Comparison of ENCODE assay signal across 20 cellular contexts in the genomic region with DNA sequence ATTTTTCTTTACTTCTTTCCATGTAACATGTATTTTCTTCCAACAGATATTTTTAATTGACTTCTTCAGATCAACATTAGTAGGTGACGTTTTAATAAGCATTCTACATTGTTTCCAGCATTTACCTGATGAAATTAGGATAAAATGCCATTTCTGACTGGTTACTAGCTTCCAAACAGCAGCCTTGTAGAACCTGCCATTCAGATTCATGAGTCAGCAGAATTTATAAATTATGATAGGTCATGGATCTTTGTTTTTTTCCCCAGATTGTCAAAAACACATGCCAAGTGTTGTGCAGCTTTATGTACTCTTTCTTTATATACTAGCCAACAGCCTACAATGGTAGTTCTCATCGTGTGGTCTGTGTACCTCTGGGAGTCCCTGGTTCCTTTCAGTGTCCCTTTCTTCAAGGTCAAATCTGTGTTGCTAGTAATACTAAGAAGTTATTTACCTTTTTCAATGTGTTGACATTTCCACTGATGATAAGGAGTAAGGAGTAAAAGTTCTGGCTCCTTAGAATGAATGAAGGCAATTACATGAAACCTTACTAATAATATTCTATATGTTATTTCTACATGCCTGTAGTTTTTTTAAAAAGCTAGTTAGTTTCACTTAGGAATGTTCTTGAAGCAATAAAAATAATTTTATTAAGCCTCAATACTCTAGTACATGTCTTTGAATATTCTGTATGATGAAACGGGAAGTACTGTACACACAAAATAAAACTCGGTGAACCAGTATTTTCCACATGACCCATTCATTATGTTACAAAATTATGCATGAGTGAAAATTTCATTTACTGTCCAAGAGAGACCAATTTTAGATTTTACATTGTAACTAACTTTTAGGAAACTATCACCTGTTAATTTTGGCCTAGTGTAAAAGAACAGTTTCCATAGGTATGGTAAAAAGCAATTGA.
A peak's percentile ranks its signal among the peaks of the same experiment; 100 is the strongest.
DNase-seq lines count a peak whose midpoint lies in the region; ATAC-seq, FAIRE-seq and TF ChIP-seq lines count a peak whose summit lies in the region.
"Had no signal": no experiment of that assay in that cellular context is flagged by ENCODE, and none has a peak within 500 bp of the region (broad histone marks: within the 10 kb centered on the region; RNA-seq: fewer than 3 reads in every experiment).

No MANE protein-coding gene starts in this region.

- H3K4me3 Mint-ChIP-seq in stimulated activated naive CD8-positive, alpha-beta T cell treated with anti-CD3 and anti-CD28 coated beads, Interleukin-15, Interleukin-2, amounts not matched to agents 100 ng/mL and 50 ng/mL, for 24 hours: no peak overlapping the region
- no peak overlapping the region for H3K4me3 Mint-ChIP-seq in stimulated activated naive CD8-positive, alpha-beta T cell treated with anti-CD3 and anti-CD28 coated beads, Interleukin-15, amount 100 ng/mL, for 72 hours
- H3K4me3 Mint-ChIP-seq in WTC11: no peak overlapping the region
- H3K4me3 Mint-ChIP-seq in memory B cell: no peak overlapping the region
- H3K4me3 Mint-ChIP-seq: CD14-positive monocyte had no signal

- peak overlapping the region; percentile 8 for H3K27ac Mint-ChIP-seq in stimulated activated naive CD8-positive, alpha-beta T cell treated with anti-CD3 and anti-CD28 coated beads, Interleukin-15, Interleukin-2, amounts not matched to agents 100 ng/mL and 50 ng/mL, for 24 hours
- H3K27ac Mint-ChIP-seq in stimulated activated naive CD8-positive, alpha-beta T cell treated with anti-CD3 and anti-CD28 coated beads, Interleukin-15, amount 100 ng/mL, for 72 hours: no peak overlapping the region
- 0 out of 2 replicates have a peak overlapping the region, but pooled peaks have one; percentile 19 for H3K27ac Mint-ChIP-seq in WTC11
- peak overlapping the region; percentile 48 for H3K27ac Mint-ChIP-seq in memory B cell
- H3K27ac Mint-ChIP-seq: CD14-positive monocyte had no signal

- H3K9me3 Mint-ChIP-seq in stimulated activated naive CD8-positive, alpha-beta T cell treated with anti-CD3 and anti-CD28 coated beads, Interleukin-15, Interleukin-2, amounts not matched to agents 100 ng/mL and 50 ng/mL, for 24 hours: peaks cover 6% of the 10 kb centered on the region
- peaks cover 0 to 4% of the 10 kb centered on the region in 2 donors for H3K9me3 Mint-ChIP-seq in stimulated activated naive CD8-positive, alpha-beta T cell treated with anti-CD3 and anti-CD28 coated beads, Interleukin-15, amount 100 ng/mL, for 72 hours
- H3K9me3 Mint-ChIP-seq in WTC11: no peaks in the 10 kb centered on the region
- H3K9me3 Mint-ChIP-seq in memory B cell: peaks cover 2% of the 10 kb centered on the region

- no peak for ATAC-seq in stimulated activated naive CD8-positive, alpha-beta T cell treated with anti-CD3 and anti-CD28 coated beads, Interleukin-15, amount 100 ng/mL, for 72 hours
- no peak for ATAC-seq in WTC11
- ATAC-seq in memory B cell (ENCODE audit: low read depth): peak; percentile 51
- ATAC-seq in GM18907 (IDR thresholded peaks at IDR 0.05; ENCODE audit: unreplicated experiment): no peak

- no peak for DNase-seq in stimulated activated naive CD8-positive, alpha-beta T cell treated with anti-CD3 and anti-CD28 coated beads, Interleukin-15, amount 100 ng/mL, for 72 hours
- DNase-seq in WTC11 (ENCODE audit: low spot score) (no peak), memory B cell (ENCODE audit: low spot score in 2 of 2) (no peak), SK-N-DZ (ENCODE audit: low spot score) (no peak), GOT3 (lab: John Stamatoyannopoulos, UW) (no peak), urothelium cell line (ENCODE audit: low spot score) (no peak)
- DNase-seq: COR-L47, Kasumi-1, NCI-H1417 treated with DMSO at 0.1 percent for 48 hours, NCI-H2029, NCI-H510A, OCI-M1, RPMI8226, SJCRH30 had no signal

- no peak for TF ChIP-seq CTCF in WTC11 (IDR thresholded peaks at IDR 0.05)

- peaks cover 40% of the 10 kb centered on the region for H3K4me1 Mint-ChIP-seq in stimulated activated naive CD8-positive, alpha-beta T cell treated with anti-CD3 and anti-CD28 coated beads, Interleukin-15, Interleukin-2, amounts not matched to agents 100 ng/mL and 50 ng/mL, for 24 hours (ENCODE audit: low read depth)
- peaks cover 15% of the 10 kb centered on the region for H3K4me1 Mint-ChIP-seq in stimulated activated naive CD8-positive, alpha-beta T cell treated with anti-CD3 and anti-CD28 coated beads, Interleukin-15, amount 100 ng/mL, for 72 hours
- H3K4me1 Mint-ChIP-seq in WTC11 (peaks cover 87% of the 10 kb centered on the region), memory B cell (peaks cover 35% of the 10 kb centered on the region)

- POLR2A ChIA-PET in WTC11 (lab: Charles Lee): no interaction called here

- CTCF ChIA-PET in WTC11 (lab: Charles Lee): no interaction called here

- no peaks in the 10 kb centered on the region for H3K27me3 Mint-ChIP-seq in stimulated activated naive CD8-positive, alpha-beta T cell treated with anti-CD3 and anti-CD28 coated beads, Interleukin-15, Interleukin-2, amounts not matched to agents 100 ng/mL and 50 ng/mL, for 24 hours
- H3K27me3 Mint-ChIP-seq in stimulated activated naive CD8-positive, alpha-beta T cell treated with anti-CD3 and anti-CD28 coated beads, Interleukin-15, amount 100 ng/mL, for 72 hours: no peaks in the 10 kb centered on the region
- H3K27me3 Mint-ChIP-seq in WTC11 (ENCODE audit: low read depth) (no peaks in the 10 kb centered on the region), memory B cell (no peaks in the 10 kb centered on the region)

- H3K36me3 Mint-ChIP-seq in stimulated activated naive CD8-positive, alpha-beta T cell treated with anti-CD3 and anti-CD28 coated beads, Interleukin-15, Interleukin-2, amounts not matched to agents 100 ng/mL and 50 ng/mL, for 24 hours (ENCODE audit: low read depth): peaks cover 76% of the 10 kb centered on the region
- H3K36me3 Mint-ChIP-seq in WTC11: no peaks in the 10 kb centered on the region
- peaks cover 22% of the 10 kb centered on the region for H3K36me3 Mint-ChIP-seq in memory B cell

- no peak for FAIRE-seq in urothelium cell line (lab: Jason Lieb, UNC)
- FAIRE-seq: A204.1, G401.6, H54 had no signal

TF ChIP-seq in WTC11, 78 proteins besides CTCF, POLR2A, EP300 and RAD21 (continues in another document):
- TF ChIP-seq, protein P1, sequence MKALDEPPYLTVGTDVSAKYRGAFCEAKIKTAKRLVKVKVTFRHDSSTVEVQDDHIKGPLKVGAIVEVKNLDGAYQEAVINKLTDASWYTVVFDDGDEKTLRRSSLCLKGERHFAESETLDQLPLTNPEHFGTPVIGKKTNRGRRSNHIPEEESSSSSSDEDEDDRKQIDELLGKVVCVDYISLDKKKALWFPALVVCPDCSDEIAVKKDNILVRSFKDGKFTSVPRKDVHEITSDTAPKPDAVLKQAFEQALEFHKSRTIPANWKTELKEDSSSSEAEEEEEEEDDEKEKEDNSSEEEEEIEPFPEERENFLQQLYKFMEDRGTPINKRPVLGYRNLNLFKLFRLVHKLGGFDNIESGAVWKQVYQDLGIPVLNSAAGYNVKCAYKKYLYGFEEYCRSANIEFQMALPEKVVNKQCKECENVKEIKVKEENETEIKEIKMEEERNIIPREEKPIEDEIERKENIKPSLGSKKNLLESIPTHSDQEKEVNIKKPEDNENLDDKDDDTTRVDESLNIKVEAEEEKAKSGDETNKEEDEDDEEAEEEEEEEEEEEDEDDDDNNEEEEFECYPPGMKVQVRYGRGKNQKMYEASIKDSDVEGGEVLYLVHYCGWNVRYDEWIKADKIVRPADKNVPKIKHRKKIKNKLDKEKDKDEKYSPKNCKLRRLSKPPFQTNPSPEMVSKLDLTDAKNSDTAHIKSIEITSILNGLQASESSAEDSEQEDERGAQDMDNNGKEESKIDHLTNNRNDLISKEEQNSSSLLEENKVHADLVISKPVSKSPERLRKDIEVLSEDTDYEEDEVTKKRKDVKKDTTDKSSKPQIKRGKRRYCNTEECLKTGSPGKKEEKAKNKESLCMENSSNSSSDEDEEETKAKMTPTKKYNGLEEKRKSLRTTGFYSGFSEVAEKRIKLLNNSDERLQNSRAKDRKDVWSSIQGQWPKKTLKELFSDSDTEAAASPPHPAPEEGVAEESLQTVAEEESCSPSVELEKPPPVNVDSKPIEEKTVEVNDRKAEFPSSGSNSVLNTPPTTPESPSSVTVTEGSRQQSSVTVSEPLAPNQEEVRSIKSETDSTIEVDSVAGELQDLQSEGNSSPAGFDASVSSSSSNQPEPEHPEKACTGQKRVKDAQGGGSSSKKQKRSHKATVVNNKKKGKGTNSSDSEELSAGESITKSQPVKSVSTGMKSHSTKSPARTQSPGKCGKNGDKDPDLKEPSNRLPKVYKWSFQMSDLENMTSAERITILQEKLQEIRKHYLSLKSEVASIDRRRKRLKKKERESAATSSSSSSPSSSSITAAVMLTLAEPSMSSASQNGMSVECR (CRISPR knock-in tag; IDR thresholded peaks at IDR 0.05; ENCODE audit: borderline replicate concordance): no peak
- TF ChIP-seq, protein P2, sequence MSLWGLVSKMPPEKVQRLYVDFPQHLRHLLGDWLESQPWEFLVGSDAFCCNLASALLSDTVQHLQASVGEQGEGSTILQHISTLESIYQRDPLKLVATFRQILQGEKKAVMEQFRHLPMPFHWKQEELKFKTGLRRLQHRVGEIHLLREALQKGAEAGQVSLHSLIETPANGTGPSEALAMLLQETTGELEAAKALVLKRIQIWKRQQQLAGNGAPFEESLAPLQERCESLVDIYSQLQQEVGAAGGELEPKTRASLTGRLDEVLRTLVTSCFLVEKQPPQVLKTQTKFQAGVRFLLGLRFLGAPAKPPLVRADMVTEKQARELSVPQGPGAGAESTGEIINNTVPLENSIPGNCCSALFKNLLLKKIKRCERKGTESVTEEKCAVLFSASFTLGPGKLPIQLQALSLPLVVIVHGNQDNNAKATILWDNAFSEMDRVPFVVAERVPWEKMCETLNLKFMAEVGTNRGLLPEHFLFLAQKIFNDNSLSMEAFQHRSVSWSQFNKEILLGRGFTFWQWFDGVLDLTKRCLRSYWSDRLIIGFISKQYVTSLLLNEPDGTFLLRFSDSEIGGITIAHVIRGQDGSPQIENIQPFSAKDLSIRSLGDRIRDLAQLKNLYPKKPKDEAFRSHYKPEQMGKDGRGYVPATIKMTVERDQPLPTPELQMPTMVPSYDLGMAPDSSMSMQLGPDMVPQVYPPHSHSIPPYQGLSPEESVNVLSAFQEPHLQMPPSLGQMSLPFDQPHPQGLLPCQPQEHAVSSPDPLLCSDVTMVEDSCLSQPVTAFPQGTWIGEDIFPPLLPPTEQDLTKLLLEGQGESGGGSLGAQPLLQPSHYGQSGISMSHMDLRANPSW (CRISPR knock-in tag; conservative IDR thresholded peaks at IDR 0.05; ENCODE audit: low read depth): no peak
- TF ChIP-seq, protein P3, sequence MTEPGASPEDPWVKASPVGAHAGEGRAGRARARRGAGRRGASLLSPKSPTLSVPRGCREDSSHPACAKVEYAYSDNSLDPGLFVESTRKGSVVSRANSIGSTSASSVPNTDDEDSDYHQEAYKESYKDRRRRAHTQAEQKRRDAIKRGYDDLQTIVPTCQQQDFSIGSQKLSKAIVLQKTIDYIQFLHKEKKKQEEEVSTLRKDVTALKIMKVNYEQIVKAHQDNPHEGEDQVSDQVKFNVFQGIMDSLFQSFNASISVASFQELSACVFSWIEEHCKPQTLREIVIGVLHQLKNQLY (CRISPR knock-in tag; IDR thresholded peaks at IDR 0.05): no peak
- TF ChIP-seq ESRRA (CRISPR knock-in tag; IDR thresholded peaks at IDR 0.05; ENCODE audit: borderline replicate concordance) (no peak), JAZF1 (CRISPR knock-in tag; IDR thresholded peaks at IDR 0.05) (no peak)

Comparison
In these comparisons a context has a peak if more than half of its experiments do, and no peak if none do; other contexts are left out.
1. H3K27ac Mint-ChIP-seq: peak in stimulated activated naive CD8-positive, alpha-beta T cell treated with anti-CD3 and anti-CD28 coated beads, Interleukin-15, Interleukin-2, amounts not matched to agents 100 ng/mL and 50 ng/mL, for 24 hours (single experiment), WTC11 (single experiment) and memory B cell (single experiment); none in stimulated activated naive CD8-positive, alpha-beta T cell treated with anti-CD3 and anti-CD28 coated beads, Interleukin-15, amount 100 ng/mL, for 72 hours (0 of 2).